22 cellular contexts compared by ENCODE assay signal in genomic region chr2:38079111-38080052, GRCh38. TPM values are rescaled to one million over a fixed set of nuclear protein-coding genes. Genes with fewer than 3 reads are reported as not detected.
DNase-seq lines count a peak whose midpoint lies in the region; TF ChIP-seq lines count a peak whose summit lies in the region.
"Had no signal": no experiment of that assay in that cellular context is flagged by ENCODE, and none has a peak within 500 bp of the region (broad histone marks: within the 10 kb centered on the region; RNA-seq: fewer than 3 reads in every experiment).

No MANE protein-coding gene starts in this region.

- H3K79me2 ChIP-seq in PC-9 (ENCODE audit: low read depth) (peaks cover 33% of the 10 kb centered on the region), smooth muscle cell (ENCODE audit: low read depth) (peaks cover 7% of the 10 kb centered on the region)

- H3K9me2 ChIP-seq in PC-9 (ENCODE audit: insufficient read depth): no peaks in the 10 kb centered on the region

- H3K27me3 ChIP-seq in H7 (ENCODE audit: control insufficient read depth, insufficient read depth, low read length) (peaks cover 18% of the 10 kb centered on the region), PC-9 (ENCODE audit: insufficient read depth, low read depth) (no peaks in the 10 kb centered on the region), smooth muscle cell (ENCODE audit: low read depth) (peaks cover 23% of the 10 kb centered on the region)

- no peak overlapping the region for H2AFZ ChIP-seq in PC-9
- no peak overlapping the region for H2AFZ ChIP-seq in smooth muscle cell (ENCODE audit: low read depth)

- no peak for TF ChIP-seq CTCF in PC-9 (conservative IDR thresholded peaks at IDR 0.05)
- no peak for TF ChIP-seq CTCF in smooth muscle cell (IDR thresholded peaks at IDR 0.05; ENCODE audit: borderline replicate concordance, insufficient read depth, poor library complexity, severe bottlenecking)

- H3K4me2 ChIP-seq in PC-9: peak overlapping the region; percentile 90; the same call in 1 of the 2 replicates
- H3K4me2 ChIP-seq in smooth muscle cell: no peak overlapping the region

- H3F3A ChIP-seq in PC-9 (ENCODE audit: insufficient read depth, low read depth) (peaks cover 29% of the 10 kb centered on the region), smooth muscle cell (ENCODE audit: low read depth) (peaks cover 10% of the 10 kb centered on the region)

- H3K4me3 ChIP-seq in H7 (ENCODE audit: insufficient read depth, low read depth, low read length) (no peak overlapping the region), PC-9 (no peak overlapping the region), smooth muscle cell (no peak overlapping the region)
- H3K4me3 ChIP-seq: HAP-1 had no signal

- 45% methylated on average over 11 of the region's 11 CpGs for WGBS in smooth muscle cell (ENCODE audit: low lambda C conversion rate)

- H3K4me1 ChIP-seq in PC-9 (replicated peaks; ENCODE audit: insufficient read depth): peaks cover 44% of the 10 kb centered on the region
- peaks cover 5% of the 10 kb centered on the region for H3K4me1 ChIP-seq in smooth muscle cell (ENCODE audit: low read depth)
- H3K4me1 ChIP-seq: HAP-1 had no signal

- POLR2A ChIA-PET in PC-9 (lab: Charles Lee; ENCODE audit: unreplicated experiment): interaction anchor here (0.6 to 1.0 kb wide), 2 partner anchors 13 to 339 kb away, joined by 3 read pairs; no protein-coding TSS in a partner anchor

- intact Hi-C loops in PC-9 (cut with micrococcal nuclease; ENCODE audit: unreplicated experiment): no loop called here

- BruUV-seq in PC-9 (replicated peaks; lab: Mats Ljungman, UMichigan): no TSS peak

- CTCF ChIA-PET in PC-9 (lab: Charles Lee): no interaction called here

- DNase-seq in H7: peak; percentile 59
- no peak for DNase-seq in PC-9
- DNase-seq in erythroblast (lab: John Stamatoyannopoulos, UW): peak; percentile 10 to 21
- no peak for DNase-seq in smooth muscle cell (lab: John Stamatoyannopoulos, UW; ENCODE audit: unreplicated experiment)
- no peak for DNase-seq in NCI-H187 (lab: John Stamatoyannopoulos, UW)
- no peak for DNase-seq in COLO829 (ENCODE audit: low spot score)
- no peak for DNase-seq in SW480 (ENCODE audit: low spot score)
- DNase-seq in GDM1 (lab: John Stamatoyannopoulos, UW): no peak
- DNase-seq: activated CD8-positive, alpha-beta memory T cell treated with anti-CD3 and anti-CD28 coated beads, Interleukin-2, amount 10 ng/mL, durations not matched to agents 7 days and 5 days; activated naive CD4-positive, alpha-beta T cell treated with anti-CD3 and anti-CD28 coated beads, Interleukin-2, amount 10 ng/mL, durations not matched to agents 7 days and 5 days; amniotic stem cell; COR-L47; DMS79 treated with DMSO at 0.1 percent for 48 hours; mammary epithelial cell; NCI-H1092 treated with DMSO at 0.1 percent for 48 hours; NCI-H1930; NCI-H345; nucleus accumbens; SIG-M5; stimulated activated CD4-positive, alpha-beta T cell treated with anti-CD3 and anti-CD28 coated beads, Interleukin-1b, Interleukin-23, amount 100 ng/mL, for 48 hours; T-cell had no signal

- TF ChIP-seq POLR2A in erythroblast (IDR thresholded peaks at IDR 0.05; ENCODE audit: low read length): no peak

- H3K27ac ChIP-seq in PC-9 (peak overlapping the region; percentile 98; the same call in 1 of the 2 replicates), smooth muscle cell (ENCODE audit: low read depth) (peak overlapping the region; percentile 24)

- H4K20me1 ChIP-seq in PC-9 (ENCODE audit: insufficient read depth) (no peaks in the 10 kb centered on the region), smooth muscle cell (ENCODE audit: low read depth) (no peaks in the 10 kb centered on the region)

- no peak overlapping the region for H3K9ac ChIP-seq in smooth muscle cell (ENCODE audit: low read depth)

- H3K36me3 ChIP-seq in H7 (replicated peaks; ENCODE audit: control insufficient read depth, insufficient read depth, low read length) (no peaks in the 10 kb centered on the region), PC-9 (ENCODE audit: low read depth) (no peaks in the 10 kb centered on the region), smooth muscle cell (ENCODE audit: low read depth) (no peaks in the 10 kb centered on the region)
- H3K36me3 ChIP-seq: HAP-1 had no signal

- H3K9me3 ChIP-seq in PC-9 (ENCODE audit: insufficient read depth, low read depth): no peaks in the 10 kb centered on the region
- H3K9me3 ChIP-seq in smooth muscle cell (replicated peaks; ENCODE audit: low read depth): no peaks in the 10 kb centered on the region
- H3K9me3 ChIP-seq: HAP-1 had no signal

RNA-seq across cellular contexts. Expression of gene CYP1B1, which starts 3.4 kb away (rescaled TPM):
- total RNA-seq in H7 (2014; rRNA removed; shearing (Covaris generic)): 7.3 and 9.2 TPM in 2 replicates
- total RNA-seq in PC-9 (2021): 36.3 and 39.4 TPM in 2 replicates
- total RNA-seq in smooth muscle cell: 23.2 and 42.6 TPM in 2 replicates
- polyA plus RNA-seq in smooth muscle cell: 29.6 and 47.7 TPM in 2 replicates

Comparison
In these comparisons a context has a peak if more than half of its experiments do, and no peak if none do; other contexts are left out.
1. DNase-seq: peak in H7 (single experiment) and erythroblast (2 of 2); none in PC-9 (0 of 2), smooth muscle cell (single experiment), NCI-H187 (0 of 2), COLO829 (single experiment), SW480 (single experiment) and GDM1 (single experiment).